Comparison of ENCODE assay signal across 13 cellular contexts in genomic region chr14:31128601-31129526, GRCh38.
A peak's percentile ranks its signal among the peaks of the same experiment; 100 is the strongest.
DNase-seq lines count a peak whose midpoint lies in the region; ATAC-seq and TF ChIP-seq lines count a peak whose summit lies in the region.
"Had no signal": no experiment of that assay in that cellular context is flagged by ENCODE, and none has a peak within 500 bp of the region (broad histone marks: within the 10 kb centered on the region; RNA-seq: fewer than 3 reads in every experiment).

No MANE protein-coding gene starts in this region.

- H3F3A ChIP-seq in OCI-LY1 (ENCODE audit: insufficient read depth, low read length): no peaks in the 10 kb centered on the region

- H4K20me1 ChIP-seq in OCI-LY1 (ENCODE audit: insufficient read depth, low read length): no peaks in the 10 kb centered on the region

- TF ChIP-seq CTCF in GM10248 (IDR thresholded peaks at IDR 0.05; ENCODE audit: control extremely low read depth, extremely low read depth, low read depth, missing control alignments) (no peak), OCI-LY1 (IDR thresholded peaks at IDR 0.05; ENCODE audit: low read length) (no peak)

- H3K9ac ChIP-seq in OCI-LY1 (ENCODE audit: low read length): peak overlapping the region; percentile 14; the same call in 1 of the 2 replicates

- peak overlapping the region; percentile 21; the same call in 1 of the 2 replicates for H3K4me2 ChIP-seq in OCI-LY1 (ENCODE audit: low read length)

- H3K9me2 ChIP-seq in OCI-LY1 (ENCODE audit: low read depth, low read length): no peaks in the 10 kb centered on the region

- no peaks in the 10 kb centered on the region for H3K9me3 ChIP-seq in OCI-LY1 (ENCODE audit: low read length)
- H3K9me3 ChIP-seq: ascending aorta, spleen had no signal

- peaks cover 11% of the 10 kb centered on the region for H3K4me1 ChIP-seq in OCI-LY1 (ENCODE audit: insufficient read depth, low read length, severe bottlenecking)
- H3K4me1 ChIP-seq: ascending aorta had no signal

- H2AFZ ChIP-seq in OCI-LY1 (ENCODE audit: low read length): no peak overlapping the region

- CTCF ChIA-PET in GM10248 (lab: Yijun Ruan, JAX): interaction anchor here (0.9 to 1.9 kb wide), 10 partner anchors 10 to 258 kb away, joined by 3 to 6 read pairs (median 3); no protein-coding TSS in a partner anchor

- no peak overlapping the region for H3K4me3 ChIP-seq in OCI-LY1 (ENCODE audit: low read depth, low read length, poor library complexity, severe bottlenecking)
- H3K4me3 ChIP-seq: ascending aorta, spleen had no signal

- DNase-seq in GM10248 (ENCODE audit: extremely low spot score): peak; percentile 21
- DNase-seq in medulla oblongata (ENCODE audit: extremely low spot score): peak; percentile 64
- DNase-seq in inferior parietal cortex (ENCODE audit: extremely low spot score): no peak
- no peak for DNase-seq in COLO668 (lab: John Stamatoyannopoulos, UW; ENCODE audit: unreplicated experiment)
- DNase-seq: activated CD4-positive, alpha-beta memory T cell treated with anti-CD3 and anti-CD28 coated beads, Interleukin-2, amount 10 ng/mL, durations not matched to agents 7 days and 5 days; DND-41; NCI-H2171; spleen had no signal

- ATAC-seq in GM21447 (IDR thresholded peaks at IDR 0.05; ENCODE audit: unreplicated experiment) (peak; percentile 45), GM19023 (IDR thresholded peaks at IDR 0.05; ENCODE audit: unreplicated experiment) (no peak), GM19452 (IDR thresholded peaks at IDR 0.05; ENCODE audit: unreplicated experiment) (no peak)

- POLR2A ChIA-PET in GM10248 (lab: Yijun Ruan, JAX): no interaction called here

- peaks cover 81% of the 10 kb centered on the region for H3K36me3 ChIP-seq in OCI-LY1 (ENCODE audit: insufficient read depth, low read length)

- no peaks in the 10 kb centered on the region for H3K27me3 ChIP-seq in OCI-LY1 (ENCODE audit: insufficient read depth, low read length)
- H3K27me3 ChIP-seq: ascending aorta, spleen had no signal

- no peaks in the 10 kb centered on the region for H3K79me2 ChIP-seq in OCI-LY1 (ENCODE audit: insufficient read depth, low read length)

- peak overlapping the region; percentile 62 for H3K27ac ChIP-seq in OCI-LY1 (ENCODE audit: low read depth, low read length, poor library complexity, severe bottlenecking)

Comparison
In these comparisons a context has a peak if more than half of its experiments do, and no peak if none do; other contexts are left out.
1. DNase-seq: peak in GM10248 (single experiment) and medulla oblongata (single experiment); none in inferior parietal cortex (single experiment) and COLO668 (single experiment).